18 cellular contexts compared by ENCODE assay signal in genomic region chr1:180765156-180765555, GRCh38.
DNase-seq lines count a peak whose midpoint lies in the region; ATAC-seq and TF ChIP-seq lines count a peak whose summit lies in the region.
"Had no signal": no experiment of that assay in that cellular context is flagged by ENCODE, and none has a peak within 500 bp of the region (broad histone marks: within the 10 kb centered on the region; RNA-seq: fewer than 3 reads in every experiment).

No MANE protein-coding gene starts in this region.

- intact Hi-C loops in IMR-90 (cut with micrococcal nuclease): no loop called here

- no CpG with 5 or more reads among the region's 1 CpG for WGBS in IMR-90 (ENCODE audit: extremely low coverage in 2 of 2, insufficient read length in 1 of 2), 2 experiments

- no peak for TF ChIP-seq RAD21 in IMR-90 (IDR thresholded peaks at IDR 0.05; ENCODE audit: low read length)

- no peak overlapping the region for H3K27ac ChIP-seq in IMR-90 (ENCODE audit: insufficient read depth, low read length)
- H3K27ac ChIP-seq: HL-60, PC-9 had no signal

- no peak overlapping the region for H2BK15ac ChIP-seq in IMR-90 (ENCODE audit: low read depth, low read length)

- in situ Hi-C loops in IMR-90 (cut with MboI; ENCODE audit: low sequenced_read_pairs): no loop called here

- H4K20me1 ChIP-seq in IMR-90 (ENCODE audit: insufficient read depth, low read length): no peaks in the 10 kb centered on the region; the same call in 1 of the 2 replicates

- peaks cover 20% of the 10 kb centered on the region for H3K36me3 Mint-ChIP-seq in brain

- no peaks in the 10 kb centered on the region for H3K36me3 ChIP-seq in IMR-90 (ENCODE audit: control insufficient read depth, insufficient read depth, low read length)
- H3K36me3 ChIP-seq: HAP-1 had no signal

- no peaks in the 10 kb centered on the region; the same call in 1 of the 2 replicates for H3K9me1 ChIP-seq in IMR-90 (ENCODE audit: insufficient read depth, low read length)

- POLR2A ChIA-PET in AG04449 (lab: Yijun Ruan, JAX): no interaction called here
- POLR2A ChIA-PET in IMR-90 (lab: Charles Lee; ENCODE audit: unreplicated experiment): no interaction called here

- no peak overlapping the region for H3K4ac ChIP-seq in IMR-90 (ENCODE audit: low read depth, low read length)

- H3K4me3 Mint-ChIP-seq in brain: no peak overlapping the region

- H3K27me3 ChIP-seq in IMR-90 (ENCODE audit: control insufficient read depth, insufficient read depth, low read length): no peaks in the 10 kb centered on the region

- H3K27me3 Mint-ChIP-seq in brain: no peaks in the 10 kb centered on the region

- no peak overlapping the region for H3K18ac ChIP-seq in IMR-90 (ENCODE audit: low read depth, low read length)

- no peak overlapping the region for H3K23ac ChIP-seq in IMR-90 (ENCODE audit: low read depth, low read length)

- no peak overlapping the region for H2BK5ac ChIP-seq in IMR-90 (ENCODE audit: low read depth, low read length, poor library complexity, severe bottlenecking)

- H3K4me1 ChIP-seq in IMR-90 (ENCODE audit: control insufficient read depth, insufficient read depth, low read length): peaks cover 3% of the 10 kb centered on the region

- H2AK5ac ChIP-seq in IMR-90 (ENCODE audit: low read depth, low read length): no peak overlapping the region

- H4K5ac ChIP-seq in IMR-90 (ENCODE audit: low read depth, low read length): no peak overlapping the region

- no peak overlapping the region for H3K9ac ChIP-seq in IMR-90 (ENCODE audit: low read depth, low read length)

- no peak overlapping the region for H4K8ac ChIP-seq in IMR-90 (ENCODE audit: low read depth in 2 of 2, low read length in 2 of 2)

- ATAC-seq in IMR-90 (ENCODE audit: low read depth) (peak; percentile 93), HG03469 (IDR thresholded peaks at IDR 0.05; ENCODE audit: unreplicated experiment) (no peak), GM18498 (IDR thresholded peaks at IDR 0.05; ENCODE audit: unreplicated experiment) (no peak)

- no peak overlapping the region for H3K56ac ChIP-seq in IMR-90 (ENCODE audit: extremely low read depth, insufficient read depth, low read length)

- TF ChIP-seq CTCF in AG04449 (IDR thresholded peaks at IDR 0.05; ENCODE audit: insufficient read depth, low read length, missing control alignments): no peak
- TF ChIP-seq CTCF in IMR-90 (conservative IDR thresholded peaks at IDR 0.05; ENCODE audit: low read depth, low read length): no peak
- TF ChIP-seq CTCF in brain (conservative IDR thresholded peaks at IDR 0.05): no peak
- TF ChIP-seq CTCF in fibroblast of the aortic adventitia (IDR thresholded peaks at IDR 0.05; ENCODE audit: insufficient read depth, low read length): no peak

- dilution Hi-C loops in IMR-90 (cut with HindIII; ENCODE audit: low sequenced_read_pairs, unreplicated experiment): no loop called here

- BruUV-seq in IMR-90 (replicated peaks; lab: Mats Ljungman, UMichigan): no TSS peak

- no peak overlapping the region for H2BK120ac ChIP-seq in IMR-90 (ENCODE audit: low read depth, low read length)

- no peak overlapping the region for H2AFZ ChIP-seq in IMR-90 (replicated peaks; ENCODE audit: low read length, poor library complexity)
- H2AFZ ChIP-seq: PC-9 had no signal

- no peak overlapping the region for H2AK9ac ChIP-seq in IMR-90 (replicated peaks; ENCODE audit: low read depth, low read length, poor library complexity)

- peak overlapping the region; percentile 44; the same call in 1 of the 2 replicates for H3K4me2 ChIP-seq in IMR-90 (ENCODE audit: low read depth, low read length)
- H3K4me2 ChIP-seq: PC-9 had no signal

- H3K27ac Mint-ChIP-seq in brain: peak overlapping the region in 3 of 5 experiments; percentile 62 to 64 (median 63)

- H3K4me1 Mint-ChIP-seq in brain: peaks cover 5% of the 10 kb centered on the region

- CTCF ChIA-PET in AG04449 (lab: Yijun Ruan, JAX) (no interaction called here), IMR-90 (lab: Yijun Ruan, JAX) (no interaction called here)

- peaks cover 0 to 12% of the 10 kb centered on the region in 2 experiments; a peak in 2 of 4 replicates for H3K79me1 ChIP-seq in IMR-90 (ENCODE audit: low read depth in 1 of 2, low read length in 2 of 2)

- DNase-seq in AG04449 (ENCODE audit: low read depth, low spot score): peak; percentile 42
- peak; percentile 69 for DNase-seq in IMR-90
- peak; percentile 67 for DNase-seq in fibroblast of the aortic adventitia (ENCODE audit: low read depth)
- no peak for DNase-seq in HuH-7.5 (ENCODE audit: low spot score)
- no peak for DNase-seq in DMS114 treated with DMSO at 0.1 percent for 48 hours (lab: John Stamatoyannopoulos, UW; ENCODE audit: unreplicated experiment)
- DNase-seq: COR-L47, DMS153, EL, NCI-H1436, NCI-H2029 treated with DMSO at 0.1 percent for 48 hours, NCI-H2171 treated with DMSO at 0.1 percent for 48 hours, NCI-H510A, PC-9 had no signal

- no peak overlapping the region for H3K14ac ChIP-seq in IMR-90 (replicated peaks; ENCODE audit: low read depth, low read length)

- H4K91ac ChIP-seq in IMR-90 (ENCODE audit: insufficient read depth, low read depth, low read length): no peak overlapping the region

- H2BK20ac ChIP-seq in IMR-90 (ENCODE audit: low read depth, low read length): no peak overlapping the region

- peaks cover 0 to 27% (median 13%) of the 10 kb centered on the region in 5 experiments for H3K9me3 Mint-ChIP-seq in brain

- no peak for TF ChIP-seq POLR2A in IMR-90 (IDR thresholded peaks at IDR 0.05; ENCODE audit: low read depth, low read length)

- no peaks in the 10 kb centered on the region for H3K9me3 ChIP-seq in IMR-90 (ENCODE audit: control insufficient read depth, insufficient read depth, low read length)

- H3K4me3 ChIP-seq in AG04449 (ENCODE audit: low read depth, low read length) (no peak overlapping the region), IMR-90 (ENCODE audit: insufficient read depth, low read depth, low read length) (no peak overlapping the region), fibroblast of the aortic adventitia (ENCODE audit: low read depth, low read length) (no peak overlapping the region)
- H3K4me3 ChIP-seq: HAP-1, PC-9 had no signal

TF ChIP-seq in IMR-90, 13 proteins besides CTCF, POLR2A, EP300 and RAD21:
- TF ChIP-seq, protein P1, sequence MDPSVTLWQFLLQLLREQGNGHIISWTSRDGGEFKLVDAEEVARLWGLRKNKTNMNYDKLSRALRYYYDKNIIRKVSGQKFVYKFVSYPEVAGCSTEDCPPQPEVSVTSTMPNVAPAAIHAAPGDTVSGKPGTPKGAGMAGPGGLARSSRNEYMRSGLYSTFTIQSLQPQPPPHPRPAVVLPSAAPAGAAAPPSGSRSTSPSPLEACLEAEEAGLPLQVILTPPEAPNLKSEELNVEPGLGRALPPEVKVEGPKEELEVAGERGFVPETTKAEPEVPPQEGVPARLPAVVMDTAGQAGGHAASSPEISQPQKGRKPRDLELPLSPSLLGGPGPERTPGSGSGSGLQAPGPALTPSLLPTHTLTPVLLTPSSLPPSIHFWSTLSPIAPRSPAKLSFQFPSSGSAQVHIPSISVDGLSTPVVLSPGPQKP (IDR thresholded peaks at IDR 0.05; ENCODE audit: borderline replicate concordance, low read depth, low read length): no peak
- TF ChIP-seq BHLHE40 (IDR thresholded peaks at IDR 0.05; ENCODE audit: low read depth, low read length): no peak
- TF ChIP-seq CEBPB (IDR thresholded peaks at IDR 0.05; ENCODE audit: low read depth, low read length): no peak
- no peak for TF ChIP-seq RCOR1 (IDR thresholded peaks at IDR 0.05; ENCODE audit: insufficient replicate concordance, low read length)

Comparison
In these comparisons a context has a peak if more than half of its experiments do, and no peak if none do; other contexts are left out.
1. DNase-seq: peak in AG04449 (single experiment), IMR-90 (single experiment) and fibroblast of the aortic adventitia (single experiment); none in HuH-7.5 (single experiment) and DMS114 treated with DMSO at 0.1 percent for 48 hours (single experiment).